11 cellular contexts compared by ENCODE assay signal in genomic region chr2:44801676-44802408, GRCh38.
DNase-seq lines count a peak whose midpoint lies in the region; ATAC-seq and TF ChIP-seq lines count a peak whose summit lies in the region.
"Had no signal": no experiment of that assay in that cellular context is flagged by ENCODE, and none has a peak within 500 bp of the region (broad histone marks: within the 10 kb centered on the region; RNA-seq: fewer than 3 reads in every experiment).

No MANE protein-coding gene starts in this region.

- no peak overlapping the region for H3K27ac Mint-ChIP-seq in activated CD4-positive, alpha-beta T cell treated with anti-CD3 and anti-CD28 coated beads, Interleukin-2, amount 10 ng/mL, durations not matched to agents 24 days and 14 days
- no peak overlapping the region for H3K27ac Mint-ChIP-seq in T-helper 17 cell

- no peaks in the 10 kb centered on the region for H3K4me1 Mint-ChIP-seq in activated CD4-positive, alpha-beta T cell treated with anti-CD3 and anti-CD28 coated beads, Interleukin-2, amount 10 ng/mL, durations not matched to agents 24 days and 14 days
- peaks cover 8% of the 10 kb centered on the region for H3K4me1 Mint-ChIP-seq in T-helper 17 cell

- H3K27ac ChIP-seq in foreskin keratinocyte, result no peak overlapping the region
- H3K27ac ChIP-seq: A549 had no signal

- H3K27me3 Mint-ChIP-seq in activated CD4-positive, alpha-beta T cell treated with anti-CD3 and anti-CD28 coated beads, Interleukin-2, amount 10 ng/mL, durations not matched to agents 24 days and 14 days, result peaks cover 83% of the 10 kb centered on the region
- H3K27me3 Mint-ChIP-seq in T-helper 17 cell, result peaks cover 84% of the 10 kb centered on the region

- no peaks in the 10 kb centered on the region for H3K4me1 ChIP-seq in foreskin keratinocyte
- H3K4me1 ChIP-seq: A549 had no signal

- no peak for ATAC-seq in T-helper 17 cell
- peak; percentile 8 for ATAC-seq in foreskin keratinocyte
- ATAC-seq in HG03280 (IDR thresholded peaks at IDR 0.05; ENCODE audit: unreplicated experiment), result no peak
- ATAC-seq: A549, SK-N-SH treated with all-trans-retinoic acid at 6 μM for 48 hours had no signal

- no peak for TF ChIP-seq CTCF in foreskin keratinocyte (conservative IDR thresholded peaks at IDR 0.05)

- H3K9me3 ChIP-seq in T-helper 17 cell (ENCODE audit: control insufficient read depth, low read length, poor library complexity, severe bottlenecking), result no peaks in the 10 kb centered on the region
- H3K9me3 ChIP-seq: A549 had no signal

- DNase-seq in activated CD4-positive, alpha-beta T cell treated with anti-CD3 and anti-CD28 coated beads, Interleukin-2, amount 10 ng/mL, durations not matched to agents 24 days and 14 days, result no peak
- no peak for DNase-seq in activated CD4-positive, alpha-beta T cell treated with anti-CD3 and anti-CD28 coated beads, Interleukin-2, amount 50 U/mL, for 48 hours
- DNase-seq in T-helper 17 cell, result no peak
- DNase-seq in foreskin keratinocyte, result no peak
- peak; percentile 87 for DNase-seq in retina
- DNase-seq in anterior cingulate cortex (lab: John Stamatoyannopoulos, UW), result no peak
- DNase-seq in NCI-H1105 treated with DMSO at 0.1 percent for 48 hours (lab: John Stamatoyannopoulos, UW), result no peak
- DNase-seq: EL had no signal

- no peaks in the 10 kb centered on the region for H3K9me3 Mint-ChIP-seq in activated CD4-positive, alpha-beta T cell treated with anti-CD3 and anti-CD28 coated beads, Interleukin-2, amount 10 ng/mL, durations not matched to agents 24 days and 14 days

- H3K4me3 Mint-ChIP-seq in activated CD4-positive, alpha-beta T cell treated with anti-CD3 and anti-CD28 coated beads, Interleukin-2, amount 10 ng/mL, durations not matched to agents 24 days and 14 days, result peak overlapping the region; percentile 14
- peak overlapping the region; percentile 28 for H3K4me3 Mint-ChIP-seq in T-helper 17 cell

- H3K27me3 ChIP-seq in foreskin keratinocyte, result peaks cover 99% of the 10 kb centered on the region

- H3K36me3 Mint-ChIP-seq in activated CD4-positive, alpha-beta T cell treated with anti-CD3 and anti-CD28 coated beads, Interleukin-2, amount 10 ng/mL, durations not matched to agents 24 days and 14 days (ENCODE audit: low read depth), result no peaks in the 10 kb centered on the region
- H3K36me3 Mint-ChIP-seq in T-helper 17 cell (ENCODE audit: low read depth), result no peaks in the 10 kb centered on the region

- intact Hi-C loops in activated CD4-positive, alpha-beta T cell treated with anti-CD3 and anti-CD28 coated beads, Interleukin-2, amount 10 ng/mL, durations not matched to agents 24 days and 14 days (cut with micrococcal nuclease), result loop anchor here (2.0 to 5.0 kb wide), 3 partner anchors 129 to 365 kb away; no protein-coding TSS in a partner anchor
